Comparison of ENCODE assay signal across 13 cellular contexts in the genomic region with DNA sequence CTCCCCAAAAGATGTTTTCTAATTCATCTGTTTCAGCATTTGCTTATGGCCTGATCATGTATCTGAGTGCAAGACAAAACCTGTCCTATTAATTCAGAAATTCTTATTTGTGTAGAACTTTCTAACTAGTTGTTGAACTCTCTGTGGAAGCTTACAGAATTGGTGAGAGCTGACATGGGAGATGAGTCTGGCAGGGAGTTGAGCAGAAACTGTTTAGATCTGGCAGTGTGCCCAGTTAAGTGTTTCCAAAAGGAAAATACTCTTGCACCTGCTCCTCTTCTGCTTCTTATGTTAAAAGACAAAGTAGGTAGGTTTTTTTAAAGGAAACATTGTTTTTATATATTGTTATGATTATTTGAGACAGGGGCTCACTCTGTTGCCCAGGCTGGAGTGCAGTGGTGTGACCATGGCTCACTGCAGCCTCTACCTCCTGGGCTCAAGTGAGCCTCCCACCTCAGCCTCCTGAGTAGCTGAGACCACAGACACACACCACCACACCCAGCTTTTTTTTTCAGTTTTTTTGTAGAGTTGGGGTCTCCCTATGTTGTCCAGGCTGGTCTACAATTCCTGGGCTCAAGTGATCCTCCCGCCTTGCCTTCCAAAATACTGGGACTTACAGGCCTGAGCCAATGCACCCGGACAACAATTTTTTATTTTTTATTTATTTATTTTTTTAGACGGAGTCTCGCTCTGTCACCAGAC. TPM values are rescaled to one million over a fixed set of nuclear protein-coding genes. Genes with fewer than 3 reads are reported as not detected.
DNase-seq lines count a peak whose midpoint lies in the region; ATAC-seq and TF ChIP-seq lines count a peak whose summit lies in the region.
"Had no signal": no experiment of that assay in that cellular context is flagged by ENCODE, and none has a peak within 500 bp of the region (broad histone marks: within the 10 kb centered on the region; RNA-seq: fewer than 3 reads in every experiment).

No MANE protein-coding gene starts in this region.

- peak; percentile 38 for DNase-seq in DMS 273 (lab: John Stamatoyannopoulos, UW; ENCODE audit: unreplicated experiment)
- no peak for DNase-seq in DMS 273 treated with DMSO at 0.1 percent for 48 hours (lab: John Stamatoyannopoulos, UW)
- DNase-seq in NCI-H1105 (lab: John Stamatoyannopoulos, UW): peak; percentile 53
- DNase-seq in effector memory CD4-positive, alpha-beta T cell: no peak
- no peak for DNase-seq in HFFc6
- no peak for DNase-seq in effector CD4-positive, alpha-beta T cell
- DNase-seq: NCI-H82; stimulated activated naive CD8-positive, alpha-beta T cell treated with anti-CD3 and anti-CD28 coated beads, Interleukin-15, amount 100 ng/mL, for 72 hours; WERI-Rb-1 had no signal

- no peaks in the 10 kb centered on the region for H3K9me3 Mint-ChIP-seq in HFFc6
- H3K9me3 Mint-ChIP-seq: stimulated activated naive CD8-positive, alpha-beta T cell treated with anti-CD3 and anti-CD28 coated beads, Interleukin-15, amount 100 ng/mL, for 72 hours had no signal

- H3K27ac Mint-ChIP-seq in HFFc6: no peak overlapping the region
- H3K27ac Mint-ChIP-seq: stimulated activated naive CD8-positive, alpha-beta T cell treated with anti-CD3 and anti-CD28 coated beads, Interleukin-15, amount 100 ng/mL, for 72 hours had no signal

- H3K27me3 Mint-ChIP-seq in HFFc6 (ENCODE audit: insufficient read depth): no peaks in the 10 kb centered on the region
- H3K27me3 Mint-ChIP-seq: stimulated activated naive CD8-positive, alpha-beta T cell treated with anti-CD3 and anti-CD28 coated beads, Interleukin-15, amount 100 ng/mL, for 72 hours had no signal

- H3K27ac ChIP-seq in effector memory CD4-positive, alpha-beta T cell (ENCODE audit: insufficient read depth, low read length, poor library complexity, severe bottlenecking): peak overlapping the region; percentile 30
- peak overlapping the region; percentile 14 for H3K27ac ChIP-seq in rectal smooth muscle tissue (ENCODE audit: low read depth, low read length)
- H3K27ac ChIP-seq: SK-N-MC, WERI-Rb-1 had no signal

- H3K4me1 ChIP-seq in effector memory CD4-positive, alpha-beta T cell (ENCODE audit: control insufficient read depth, insufficient read depth, low read length, poor library complexity, severe bottlenecking): peaks cover 11% of the 10 kb centered on the region
- peaks cover 8% of the 10 kb centered on the region for H3K4me1 ChIP-seq in rectal smooth muscle tissue (ENCODE audit: control insufficient read depth, insufficient read depth, low read length)

- H3K4me3 ChIP-seq in effector memory CD4-positive, alpha-beta T cell (ENCODE audit: insufficient read depth, low read depth, low read length, poor library complexity, severe bottlenecking): no peak overlapping the region
- H3K4me3 ChIP-seq in rectal smooth muscle tissue (ENCODE audit: low read length): no peak overlapping the region

- no peak overlapping the region for H3K4me3 Mint-ChIP-seq in HFFc6

- peaks cover 27% of the 10 kb centered on the region; the same call in 1 of the 2 replicates for H3K4me1 Mint-ChIP-seq in HFFc6 (ENCODE audit: low read depth)

- no peaks in the 10 kb centered on the region for H3K27me3 ChIP-seq in effector memory CD4-positive, alpha-beta T cell (replicated peaks; ENCODE audit: control insufficient read depth, insufficient read depth, low read length, poor library complexity, severe bottlenecking)
- no peaks in the 10 kb centered on the region for H3K27me3 ChIP-seq in rectal smooth muscle tissue (ENCODE audit: control insufficient read depth, insufficient read depth, low read length)

- no peaks in the 10 kb centered on the region for H3K36me3 Mint-ChIP-seq in HFFc6 (ENCODE audit: low read depth)

- H3K36me3 ChIP-seq in effector memory CD4-positive, alpha-beta T cell (ENCODE audit: control insufficient read depth, insufficient read depth, low read length): no peaks in the 10 kb centered on the region
- no peaks in the 10 kb centered on the region for H3K36me3 ChIP-seq in rectal smooth muscle tissue (ENCODE audit: control insufficient read depth, insufficient read depth, low read length)
- H3K36me3 ChIP-seq: WERI-Rb-1 had no signal

- H3K9me3 ChIP-seq in effector memory CD4-positive, alpha-beta T cell (ENCODE audit: control insufficient read depth, low read length): no peaks in the 10 kb centered on the region

- ATAC-seq in GM21367 (IDR thresholded peaks at IDR 0.05; ENCODE audit: unreplicated experiment): no peak

- no peak for TF ChIP-seq CTCF in HFFc6 (IDR thresholded peaks at IDR 0.05)

- H3K9ac ChIP-seq in rectal smooth muscle tissue (ENCODE audit: low read length): no peak overlapping the region

RNA-seq across cellular contexts. Expression of gene IFIT1, which starts 1.4 kb away (rescaled TPM):
- total RNA-seq in HFFc6 (2021; fragmentation: NEBNext Ultra II Directional; extraction: Animal tissue kit (Norgen Biotek cat#: 25700)): 10 to 100 TPM; 35.7 to 52.5 (median 49.1) TPM

RNA-seq across cellular contexts. Expression of gene IFIT1B, which starts 13.2 kb away (rescaled TPM):
- total RNA-seq in HFFc6 (2021; fragmentation: NEBNext Ultra II Directional; extraction: Animal tissue kit (Norgen Biotek cat#: 25700)): not detected
- total RNA-seq: lung microvascular endothelial cell had no signal

RNA-seq across cellular contexts. Expression of gene IFIT5, which starts 23.3 kb away (rescaled TPM):
- total RNA-seq in HFFc6 (2021; fragmentation: NEBNext Ultra II Directional; extraction: Animal tissue kit (Norgen Biotek cat#: 25700)): 10 to 100 TPM; 19.2 to 26.1 (median 22.4) TPM

Comparison
In these comparisons a context has a peak if more than half of its experiments do, and no peak if none do; other contexts are left out.
1. DNase-seq: peak in DMS 273 (single experiment) and NCI-H1105 (single experiment); none in DMS 273 treated with DMSO at 0.1 percent for 48 hours (single experiment), effector memory CD4-positive, alpha-beta T cell (0 of 3), HFFc6 (single experiment) and effector CD4-positive, alpha-beta T cell (single experiment).